ENCODE assay signal across 1 cellular context in genomic region chr17:32783602-32784001, GRCh38.
A peak's percentile ranks its signal among the peaks of the same experiment; 100 is the strongest.
TF ChIP-seq lines count a peak whose summit lies in the region.

No MANE protein-coding gene starts in this region.

TF ChIP-seq in GM12878, 131 proteins besides CTCF, POLR2A, EP300 and RAD21:
- TF ChIP-seq SKIL (IDR thresholded peaks at IDR 0.05; ENCODE audit: low read depth, poor library complexity, severe bottlenecking) = peak; percentile 30
- TF ChIP-seq ESRRA (IDR thresholded peaks at IDR 0.05; ENCODE audit: low read length) = no peak
- peak; percentile 94 for TF ChIP-seq SMC3 (IDR thresholded peaks at IDR 0.05; ENCODE audit: borderline replicate concordance, low read length)
- no peak for TF ChIP-seq WRNIP1 (IDR thresholded peaks at IDR 0.05; ENCODE audit: borderline replicate concordance, low read depth, low read length)
- TF ChIP-seq E2F8 (IDR thresholded peaks at IDR 0.05; ENCODE audit: low read depth, partially characterized antibody) = no peak
- no peak for TF ChIP-seq DPF2 (IDR thresholded peaks at IDR 0.05)
- TF ChIP-seq CREM (IDR thresholded peaks at IDR 0.05; ENCODE audit: low read depth) = no peak
